ENCODE assay signal across 30 cellular contexts in genomic region chr1:41994195-41994894, GRCh38.
DNase-seq lines count a peak whose midpoint lies in the region; ATAC-seq, FAIRE-seq and TF ChIP-seq lines count a peak whose summit lies in the region.
"Had no signal": no experiment of that assay in that cellular context is flagged by ENCODE, and none has a peak within 500 bp of the region (broad histone marks: within the 10 kb centered on the region; RNA-seq: fewer than 3 reads in every experiment).

No MANE protein-coding gene starts in this region.

- RAD21 ChIA-PET in GM12878 (lab: Charles Lee; ENCODE audit: unreplicated experiment), result no interaction called here

- no peak for ATAC-seq in activated CD4-positive, alpha-beta T cell treated with anti-CD3 and anti-CD28 coated beads for 36 hours
- ATAC-seq in GM12878 (peak; percentile 20; the same call in 1 of the 3 replicates), HG02840 (IDR thresholded peaks at IDR 0.05; ENCODE audit: low FRiP score, unreplicated experiment) (no peak)
- no peak for ATAC-seq in natural killer cell treated with Interleukin-12 subunit alpha and Interleukin-12 subunit beta and Interleukin-15 and Interleukin-18, amount 100 ng/mL, for 72 hours
- ATAC-seq: CD8-positive, alpha-beta T cell; HepG2; Right ventricle myocardium inferior had no signal

- peak overlapping the region; percentile 40 for H3K27ac Mint-ChIP-seq in activated CD4-positive, alpha-beta T cell treated with anti-CD3 and anti-CD28 coated beads for 36 hours
- no peak overlapping the region for H3K27ac Mint-ChIP-seq in activated naive CD4-positive, alpha-beta T cell treated with anti-CD3 and anti-CD28 coated beads for 36 hours
- peak overlapping the region; percentile 75 to 88 for H3K27ac Mint-ChIP-seq in natural killer cell treated with Interleukin-12 subunit alpha and Interleukin-12 subunit beta and Interleukin-15 and Interleukin-18, amount 100 ng/mL, for 72 hours
- H3K27ac Mint-ChIP-seq: B cell; CD8-positive, alpha-beta T cell had no signal

- no peaks in the 10 kb centered on the region for H3K79me2 ChIP-seq in GM12878 (ENCODE audit: control insufficient read depth, insufficient read depth, low read length)

- no peaks in the 10 kb centered on the region for H3K27me3 ChIP-seq in GM12878 (replicated peaks in 1 of 2; ENCODE audit: control insufficient read depth in 2 of 2, insufficient read depth in 2 of 2, low read length in 1 of 2)

- no peaks in the 10 kb centered on the region for H3K27me3 Mint-ChIP-seq in activated CD4-positive, alpha-beta T cell treated with anti-CD3 and anti-CD28 coated beads for 36 hours
- no peaks in the 10 kb centered on the region for H3K27me3 Mint-ChIP-seq in activated naive CD4-positive, alpha-beta T cell treated with anti-CD3 and anti-CD28 coated beads for 36 hours (ENCODE audit: low read depth)
- no peaks in the 10 kb centered on the region for H3K27me3 Mint-ChIP-seq in natural killer cell treated with Interleukin-12 subunit alpha and Interleukin-12 subunit beta and Interleukin-15 and Interleukin-18, amount 100 ng/mL, for 72 hours

- H3K9ac ChIP-seq in GM12878 (ENCODE audit: control insufficient read depth, insufficient read depth, low read length), result no peak overlapping the region

- no peak for TF ChIP-seq POLR2A in GM12878 (IDR thresholded peaks at IDR 0.05; ENCODE audit: low read depth, low read length)

- no peak overlapping the region for H3K4me2 ChIP-seq in GM12878 (ENCODE audit: control insufficient read depth, insufficient read depth)
- H3K4me2 ChIP-seq: PC-9 had no signal

- peaks cover 14% of the 10 kb centered on the region for H3K9me3 Mint-ChIP-seq in activated CD4-positive, alpha-beta T cell treated with anti-CD3 and anti-CD28 coated beads for 36 hours (ENCODE audit: low read depth)
- H3K9me3 Mint-ChIP-seq in activated naive CD4-positive, alpha-beta T cell treated with anti-CD3 and anti-CD28 coated beads for 36 hours, result peaks cover 12% of the 10 kb centered on the region
- peaks cover 10% of the 10 kb centered on the region for H3K9me3 Mint-ChIP-seq in natural killer cell treated with Interleukin-12 subunit alpha and Interleukin-12 subunit beta and Interleukin-15 and Interleukin-18, amount 100 ng/mL, for 72 hours

- WGBS in GM12878 (ENCODE audit: insufficient coverage, insufficient replicate concordance, low lambda C conversion rate, missing lambda C conversion rate), result 74% methylated on average over 5 of the region's 5 CpGs

- in situ Hi-C loops in GM12878 (cut with MboI), result no loop called here

- DNase-seq in activated CD4-positive, alpha-beta T cell treated with anti-CD3 and anti-CD28 coated beads for 36 hours, result peak; percentile 20
- no peak for DNase-seq in activated CD4-positive, alpha-beta T cell treated with anti-CD3 and anti-CD28 coated beads, Interleukin-2, amount 50 U/mL, for 1 hour
- DNase-seq in activated naive CD4-positive, alpha-beta T cell treated with anti-CD3 and anti-CD28 coated beads for 36 hours, result peak; percentile 22
- DNase-seq in activated naive CD4-positive, alpha-beta T cell treated with anti-CD3 and anti-CD28 coated beads, Interleukin-2, amount 50 U/mL, for 16 hours, result no peak
- DNase-seq in GM12878 (ENCODE audit: low read depth, low spot score) (no peak), NCI-H748 (lab: John Stamatoyannopoulos, UW; ENCODE audit: unreplicated experiment) (no peak)
- DNase-seq in natural killer cell treated with Interleukin-12 subunit alpha and Interleukin-12 subunit beta and Interleukin-15 and Interleukin-18, amount 100 ng/mL, for 72 hours (ENCODE audit: low spot score), result no peak
- DNase-seq: Caco-2; CD8-positive, alpha-beta T cell; DMS79; GF-D8; Karpas-422; NCI-H1092; NCI-H1417 treated with DMSO at 0.1 percent for 48 hours; NCI-H187; NCI-H2081 treated with DMSO at 0.1 percent for 48 hours; NCI-H2171; NCI-H226; NCI-H510A; NCI-H748 treated with DMSO at 0.1 percent for 48 hours; PC-9; SJCRH30 had no signal

- no peak for FAIRE-seq in GM12878 (lab: Jason Lieb, UNC)
- FAIRE-seq: GM12892, H54, HepG2 had no signal

- no peak overlapping the region for H2AFZ ChIP-seq in GM12878 (ENCODE audit: control insufficient read depth, low read depth, low read length)
- H2AFZ ChIP-seq: PC-9 had no signal

- H3K4me3 Mint-ChIP-seq in activated CD4-positive, alpha-beta T cell treated with anti-CD3 and anti-CD28 coated beads for 36 hours, result no peak overlapping the region
- no peak overlapping the region for H3K4me3 Mint-ChIP-seq in activated naive CD4-positive, alpha-beta T cell treated with anti-CD3 and anti-CD28 coated beads for 36 hours
- H3K4me3 Mint-ChIP-seq in natural killer cell treated with Interleukin-12 subunit alpha and Interleukin-12 subunit beta and Interleukin-15 and Interleukin-18, amount 100 ng/mL, for 72 hours, result peak overlapping the region; percentile 23
- H3K4me3 Mint-ChIP-seq: B cell; CD8-positive, alpha-beta T cell had no signal

- peaks cover 18% of the 10 kb centered on the region for H3K4me1 Mint-ChIP-seq in activated CD4-positive, alpha-beta T cell treated with anti-CD3 and anti-CD28 coated beads for 36 hours
- H3K4me1 Mint-ChIP-seq in activated naive CD4-positive, alpha-beta T cell treated with anti-CD3 and anti-CD28 coated beads for 36 hours (ENCODE audit: low read depth), result peaks cover 22% of the 10 kb centered on the region
- peaks cover 29 to 34% of the 10 kb centered on the region in 2 donors for H3K4me1 Mint-ChIP-seq in natural killer cell treated with Interleukin-12 subunit alpha and Interleukin-12 subunit beta and Interleukin-15 and Interleukin-18, amount 100 ng/mL, for 72 hours (ENCODE audit: low read depth in 2 of 2)
- H3K4me1 Mint-ChIP-seq: B cell had no signal

- no peak overlapping the region for H3K4me3 ChIP-seq in GM12878
- H3K4me3 ChIP-seq: PC-9, SJCRH30 had no signal

- SMC1A ChIA-PET in GM12878 (lab: Charles Lee; ENCODE audit: uncharacterized antibody, unreplicated experiment), result no interaction called here

- no peaks in the 10 kb centered on the region for H4K20me1 ChIP-seq in GM12878 (ENCODE audit: control insufficient read depth, insufficient read depth)

- intact Hi-C loops in activated CD4-positive, alpha-beta T cell treated with anti-CD3 and anti-CD28 coated beads for 36 hours (cut with DNase I, micrococcal nuclease), result no loop called here
- intact Hi-C loops in activated naive CD4-positive, alpha-beta T cell treated with anti-CD3 and anti-CD28 coated beads for 36 hours (cut with micrococcal nuclease), result no loop called here
- intact Hi-C loops in GM12878 (cut with micrococcal nuclease; ENCODE audit: unreplicated experiment), result no loop called here

- no peak for TF ChIP-seq EP300 in GM12878 (IDR thresholded peaks at IDR 0.05; ENCODE audit: borderline replicate concordance in 1 of 2, control insufficient read depth in 1 of 2, low read depth in 2 of 2, low read length in 2 of 2)

- no peaks in the 10 kb centered on the region for H3K4me1 ChIP-seq in GM12878 (ENCODE audit: control insufficient read depth, insufficient read depth, low read length)
- H3K4me1 ChIP-seq: Caco-2, SJCRH30 had no signal

- POLR2A ChIA-PET in activated CD4-positive, alpha-beta T cell treated with anti-CD3 and anti-CD28 coated beads for 36 hours (lab: Charles Lee), result no interaction called here
- POLR2A ChIA-PET in GM12878 (lab: Charles Lee), result no interaction called here

- peaks cover 4% of the 10 kb centered on the region for H3K9me3 ChIP-seq in GM12878 (replicated peaks; ENCODE audit: control insufficient read depth, insufficient read depth, low read length)
- H3K9me3 ChIP-seq: Caco-2, SJCRH30 had no signal

- H3K36me3 ChIP-seq in GM12878 (ENCODE audit: control insufficient read depth in 2 of 2, insufficient read depth in 2 of 2, low read length in 1 of 2), result no peaks in the 10 kb centered on the region
- H3K36me3 ChIP-seq: SJCRH30 had no signal

- no TSS peak for BruUV-seq in GM12878 (replicated peaks; lab: Mats Ljungman, UMichigan)

- H3K36me3 Mint-ChIP-seq in activated CD4-positive, alpha-beta T cell treated with anti-CD3 and anti-CD28 coated beads for 36 hours (ENCODE audit: low read depth), result peaks cover 13% of the 10 kb centered on the region
- H3K36me3 Mint-ChIP-seq in activated naive CD4-positive, alpha-beta T cell treated with anti-CD3 and anti-CD28 coated beads for 36 hours (ENCODE audit: low read depth), result peaks cover 9% of the 10 kb centered on the region
- H3K36me3 Mint-ChIP-seq in natural killer cell treated with Interleukin-12 subunit alpha and Interleukin-12 subunit beta and Interleukin-15 and Interleukin-18, amount 100 ng/mL, for 72 hours, result peaks cover 16% of the 10 kb centered on the region

- no peak for TF ChIP-seq RAD21 in GM12878 (IDR thresholded peaks at IDR 0.05; ENCODE audit: insufficient read depth, low read depth, low read length)

- H3K27ac ChIP-seq in GM12878 (ENCODE audit: control insufficient read depth, insufficient read depth), result no peak overlapping the region
- H3K27ac ChIP-seq: 22Rv1, C4-2B, PC-9, SJCRH30 had no signal

- CTCF ChIA-PET in activated CD4-positive, alpha-beta T cell treated with anti-CD3 and anti-CD28 coated beads for 36 hours (lab: Charles Lee), result no interaction called here
- CTCF ChIA-PET in activated naive CD4-positive, alpha-beta T cell treated with anti-CD3 and anti-CD28 coated beads for 36 hours (lab: Charles Lee), result no interaction called here
- CTCF ChIA-PET in GM12878 (lab: Yijun Ruan, JAX), result no interaction called here

- no peak for TF ChIP-seq CTCF in GM12878 (IDR thresholded peaks at IDR 0.05 in 2 of 3, conservative IDR thresholded peaks at IDR 0.05 in 1 of 3; ENCODE audit: control insufficient read depth in 2 of 3, extremely low read depth in 1 of 3, insufficient read depth in 1 of 3, low read depth in 3 of 3, low read length in 3 of 3)

TF ChIP-seq in GM12878, 131 proteins besides CTCF, POLR2A, EP300 and RAD21 (continues in another document):
- no peak for TF ChIP-seq CBFB (IDR thresholded peaks at IDR 0.05; ENCODE audit: low read depth)
- TF ChIP-seq FOXM1 (IDR thresholded peaks at IDR 0.05; ENCODE audit: low read depth, low read length), result no peak
- TF ChIP-seq, protein P1, sequence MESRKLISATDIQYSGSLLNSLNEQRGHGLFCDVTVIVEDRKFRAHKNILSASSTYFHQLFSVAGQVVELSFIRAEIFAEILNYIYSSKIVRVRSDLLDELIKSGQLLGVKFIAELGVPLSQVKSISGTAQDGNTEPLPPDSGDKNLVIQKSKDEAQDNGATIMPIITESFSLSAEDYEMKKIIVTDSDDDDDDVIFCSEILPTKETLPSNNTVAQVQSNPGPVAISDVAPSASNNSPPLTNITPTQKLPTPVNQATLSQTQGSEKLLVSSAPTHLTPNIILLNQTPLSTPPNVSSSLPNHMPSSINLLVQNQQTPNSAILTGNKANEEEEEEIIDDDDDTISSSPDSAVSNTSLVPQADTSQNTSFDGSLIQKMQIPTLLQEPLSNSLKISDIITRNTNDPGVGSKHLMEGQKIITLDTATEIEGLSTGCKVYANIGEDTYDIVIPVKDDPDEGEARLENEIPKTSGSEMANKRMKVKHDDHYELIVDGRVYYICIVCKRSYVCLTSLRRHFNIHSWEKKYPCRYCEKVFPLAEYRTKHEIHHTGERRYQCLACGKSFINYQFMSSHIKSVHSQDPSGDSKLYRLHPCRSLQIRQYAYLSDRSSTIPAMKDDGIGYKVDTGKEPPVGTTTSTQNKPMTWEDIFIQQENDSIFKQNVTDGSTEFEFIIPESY (IDR thresholded peaks at IDR 0.05), result peak; percentile 93
- no peak for TF ChIP-seq BCL11A (IDR thresholded peaks at IDR 0.05; ENCODE audit: low read depth, low read length)
- no peak for TF ChIP-seq JUNB (IDR thresholded peaks at IDR 0.05)
- TF ChIP-seq SIX5 (IDR thresholded peaks at IDR 0.05; ENCODE audit: low read depth, low read length, severe bottlenecking), result no peak

Comparison
In these comparisons a context has a peak if more than half of its experiments do, and no peak if none do; other contexts are left out.
1. DNase-seq: peak in activated CD4-positive, alpha-beta T cell treated with anti-CD3 and anti-CD28 coated beads for 36 hours (single experiment) and activated naive CD4-positive, alpha-beta T cell treated with anti-CD3 and anti-CD28 coated beads for 36 hours (single experiment); none in activated CD4-positive, alpha-beta T cell treated with anti-CD3 and anti-CD28 coated beads, Interleukin-2, amount 50 U/mL, for 1 hour (single experiment), activated naive CD4-positive, alpha-beta T cell treated with anti-CD3 and anti-CD28 coated beads, Interleukin-2, amount 50 U/mL, for 16 hours (single experiment), GM12878 (single experiment), natural killer cell treated with Interleukin-12 subunit alpha and Interleukin-12 subunit beta and Interleukin-15 and Interleukin-18, amount 100 ng/mL, for 72 hours (single experiment) and NCI-H748 (single experiment).